9 cellular contexts compared by ENCODE assay signal in the genomic region with DNA sequence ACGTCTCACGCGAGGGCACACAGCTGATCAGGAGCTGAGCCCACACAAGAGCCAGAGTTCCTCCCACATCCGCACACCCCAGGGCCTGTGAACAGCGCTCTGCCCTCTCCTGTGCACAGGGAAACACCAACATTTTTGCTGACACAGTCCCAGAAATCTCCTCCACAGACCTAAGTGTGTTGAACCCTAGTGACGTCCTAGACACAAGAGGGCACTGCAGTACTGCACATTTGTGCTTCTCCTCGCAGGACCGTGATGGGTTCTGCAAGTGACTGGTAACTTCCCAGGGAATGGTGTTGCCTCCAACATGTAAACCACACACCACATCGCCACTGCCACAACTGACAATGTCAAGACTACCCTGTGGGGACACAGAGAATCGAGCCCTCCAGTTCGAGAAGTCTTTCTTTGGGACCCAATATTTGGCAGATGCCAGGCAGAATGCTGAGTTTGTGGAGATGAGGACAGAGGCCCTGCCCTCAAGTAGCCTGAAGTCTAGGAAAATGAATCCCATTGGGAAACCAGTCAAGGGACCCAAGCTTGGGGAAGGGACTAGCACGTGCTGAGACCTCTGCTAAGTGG.
DNase-seq lines count a peak whose midpoint lies in the region; ATAC-seq and TF ChIP-seq lines count a peak whose summit lies in the region.
"Had no signal": no experiment of that assay in that cellular context is flagged by ENCODE, and none has a peak within 500 bp of the region (broad histone marks: within the 10 kb centered on the region; RNA-seq: fewer than 3 reads in every experiment).

No MANE protein-coding gene starts in this region.

- H3K27ac ChIP-seq in C4-2B, result no peak overlapping the region

- intact Hi-C loops in left cardiac atrium (cut with DNase I), result no loop called here

- TF ChIP-seq CTCF in C4-2B (conservative IDR thresholded peaks at IDR 0.05), result peak; percentile 73

- DNase-seq in NCI-H69 (lab: John Stamatoyannopoulos, UW) (peak; percentile 58), iPS-NIHi11 (ENCODE audit: low spot score) (peak; percentile 28), COLO829 (ENCODE audit: low spot score) (no peak), left cardiac atrium (no peak)
- DNase-seq: occipital lobe had no signal

- peak; percentile 44 for ATAC-seq in GM19463 (IDR thresholded peaks at IDR 0.05; ENCODE audit: unreplicated experiment)
- ATAC-seq in HG03159 (IDR thresholded peaks at IDR 0.05; ENCODE audit: unreplicated experiment), result no peak
- no peak for ATAC-seq in left cardiac atrium
- ATAC-seq in GM19351 (IDR thresholded peaks at IDR 0.05; ENCODE audit: unreplicated experiment), result no peak

Comparison
In these comparisons a context has a peak if more than half of its experiments do, and no peak if none do; other contexts are left out.
1. DNase-seq: peak in NCI-H69 (single experiment) and iPS-NIHi11 (single experiment); none in COLO829 (single experiment) and left cardiac atrium (single experiment).